Comparison of ENCODE assay signal across 26 cellular contexts in the genomic region with DNA sequence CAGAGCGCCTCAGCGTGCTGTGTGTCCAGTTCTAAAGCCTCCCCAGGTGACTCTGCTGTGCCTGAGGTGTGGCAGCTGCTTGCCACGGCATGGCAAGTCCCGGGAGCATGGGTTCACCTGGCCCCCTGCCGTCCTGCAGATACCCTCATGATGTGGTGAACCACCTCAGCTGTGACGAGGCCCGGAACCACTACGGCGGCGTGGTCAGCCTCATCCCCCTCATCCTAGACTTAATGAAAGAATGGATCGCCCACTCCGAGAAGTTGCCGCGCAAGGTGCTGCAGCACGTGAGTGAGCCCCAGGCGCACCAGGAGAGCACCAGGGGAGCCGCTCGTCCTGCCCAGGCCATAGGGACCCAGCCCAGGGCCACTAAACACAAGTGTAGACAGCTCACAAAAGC. TPM values are rescaled to one million over a fixed set of nuclear protein-coding genes. Genes with fewer than 3 reads are reported as not detected.
"Had no signal": no experiment of that assay in that cellular context is flagged by ENCODE, and none has a peak within 500 bp of the region (broad histone marks: within the 10 kb centered on the region; RNA-seq: fewer than 3 reads in every experiment).

No MANE protein-coding gene starts in this region.

- H3K4me3 Mint-ChIP-seq: activated CD4-positive, alpha-beta T cell treated with anti-CD3 and anti-CD28 coated beads, Interleukin-2, amount 10 ng/mL, durations not matched to agents 7 days and 5 days; central memory CD8-positive, alpha-beta T cell; stimulated activated naive CD8-positive, alpha-beta T cell treated with anti-CD3 and anti-CD28 coated beads, Interleukin-15, Interleukin-2, amounts not matched to agents 100 ng/mL and 50 ng/mL, for 24 hours had no signal

- H3K36me3 Mint-ChIP-seq: activated naive CD8-positive, alpha-beta T cell treated with anti-CD3 and anti-CD28 coated beads, Interleukin-2, amount 10 ng/mL, durations not matched to agents 7 days and 5 days had no signal

- H3K27me3 Mint-ChIP-seq: activated CD4-positive, alpha-beta T cell treated with anti-CD3 and anti-CD28 coated beads, Interleukin-2, amount 10 ng/mL, durations not matched to agents 7 days and 5 days; activated naive CD8-positive, alpha-beta T cell treated with anti-CD3 and anti-CD28 coated beads, Interleukin-2, amount 10 ng/mL, durations not matched to agents 7 days and 5 days; central memory CD8-positive, alpha-beta T cell; effector memory CD8-positive, alpha-beta T cell; progenitor cell of endocrine pancreas; stimulated activated naive CD8-positive, alpha-beta T cell treated with anti-CD3 and anti-CD28 coated beads, Interleukin-15, Interleukin-2, amounts not matched to agents 100 ng/mL and 50 ng/mL, for 24 hours had no signal

- H3K4me3 ChIP-seq: breast epithelium, lower lobe of right lung, sigmoid colon, smooth muscle cell, thyroid gland had no signal

- H3K27ac ChIP-seq: breast epithelium, lower lobe of right lung, sigmoid colon, thyroid gland, VCaP had no signal

- DNase-seq: activated CD4-positive, alpha-beta T cell treated with anti-CD3 and anti-CD28 coated beads, Interleukin-2, amount 10 ng/mL, durations not matched to agents 7 days and 5 days; activated CD4-positive, CD25-positive, alpha-beta regulatory T cell treated with anti-CD3 and anti-CD28 coated beads, Interleukin-2, amount 50 U/mL, for 72 hours; activated naive CD4-positive, alpha-beta T cell treated with Interleukin-2 at 50 U/mL for 16 hours; activated naive CD8-positive, alpha-beta T cell treated with anti-CD3 and anti-CD28 coated beads, Interleukin-2, amount 10 ng/mL, durations not matched to agents 7 days and 5 days; activated T-cell treated with anti-CD3 and anti-CD28 coated beads, Interleukin-2, amount 50 U/mL, for 48 hours; amniotic stem cell; effector memory CD8-positive, alpha-beta T cell; foreskin melanocyte; kidney; lower lobe of right lung; natural killer cell; retina; sigmoid colon; stimulated activated CD4-positive, alpha-beta T cell treated with anti-CD3 and anti-CD28 coated beads, Interleukin-2, amount 100 ng/mL, for 48 hours; stimulated activated CD8-positive, alpha-beta memory T cell treated with anti-CD3 and anti-CD28 coated beads, Interleukin-4, amount 100 ng/mL, for 48 hours; substantia nigra; T-helper 2 cell; thyroid gland had no signal

- H3K4me2 ChIP-seq: smooth muscle cell had no signal

- H3K4me1 ChIP-seq: breast epithelium, sigmoid colon had no signal

- H3K27me3 ChIP-seq: breast epithelium, sigmoid colon, thyroid gland had no signal

- H3K27ac Mint-ChIP-seq: progenitor cell of endocrine pancreas; stimulated activated naive CD8-positive, alpha-beta T cell treated with anti-CD3 and anti-CD28 coated beads, Interleukin-15, Interleukin-2, amounts not matched to agents 100 ng/mL and 50 ng/mL, for 24 hours had no signal

- ATAC-seq: esophagus mucosa, lower lobe of right lung had no signal

- H3K9me3 Mint-ChIP-seq: activated CD4-positive, alpha-beta T cell treated with anti-CD3 and anti-CD28 coated beads, Interleukin-2, amount 10 ng/mL, durations not matched to agents 7 days and 5 days; activated naive CD8-positive, alpha-beta T cell treated with anti-CD3 and anti-CD28 coated beads, Interleukin-2, amount 10 ng/mL, durations not matched to agents 7 days and 5 days; central memory CD8-positive, alpha-beta T cell; effector memory CD8-positive, alpha-beta T cell; natural killer cell; stimulated activated naive CD8-positive, alpha-beta T cell treated with anti-CD3 and anti-CD28 coated beads, Interleukin-15, Interleukin-2, amounts not matched to agents 100 ng/mL and 50 ng/mL, for 24 hours had no signal

- H3K9me3 ChIP-seq: breast epithelium, lower lobe of right lung, sigmoid colon, thyroid gland had no signal

- H3K36me3 ChIP-seq: breast epithelium, lower lobe of right lung had no signal

RNA-seq across cellular contexts. Expression of gene AK8, which starts 10.1 kb away (rescaled TPM):
- total RNA-seq: activated CD4-positive, alpha-beta T cell treated with anti-CD3 and anti-CD28 coated beads, Interleukin-2, amount 10 ng/mL, durations not matched to agents 7 days and 5 days; endothelial cell of umbilical vein had no signal
